Comparison of ENCODE assay signal across 26 cellular contexts in the genomic region with DNA sequence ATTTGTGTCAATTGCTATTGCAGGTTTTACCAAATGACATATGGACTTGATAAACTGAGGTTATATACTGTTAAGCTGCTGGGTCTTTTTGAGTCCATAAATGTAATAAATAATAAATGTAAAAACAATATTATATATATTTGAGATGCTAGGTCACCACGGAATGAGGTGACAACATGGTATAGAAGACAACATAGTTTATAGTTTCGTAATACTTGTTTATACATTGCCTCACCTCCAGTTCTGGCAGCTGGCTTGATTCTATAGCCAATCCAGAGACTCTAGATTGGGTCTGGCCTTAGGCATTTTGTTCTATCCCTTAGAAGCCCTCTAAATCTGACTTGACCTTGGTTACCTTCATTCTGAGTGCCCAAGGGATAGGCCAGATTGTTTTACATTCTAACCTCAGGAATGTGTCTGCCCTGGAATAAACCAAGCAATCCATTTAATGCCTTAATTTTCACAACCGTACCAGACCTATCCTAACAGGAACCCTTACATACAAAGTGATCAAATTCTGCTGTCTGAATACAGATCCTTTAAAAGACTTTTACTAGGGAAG.
"Had no signal": no experiment of that assay in that cellular context is flagged by ENCODE, and none has a peak within 500 bp of the region (broad histone marks: within the 10 kb centered on the region; RNA-seq: fewer than 3 reads in every experiment).

No MANE protein-coding gene starts in this region.

- H3K9me3 ChIP-seq: gastrocnemius medialis, prostate gland, right atrium auricular region, testis, uterus had no signal

- ATAC-seq: activated CD4-positive, CD25-positive, alpha-beta regulatory T cell treated with anti-CD3 and anti-CD28 coated beads, Interleukin-2, amount 50 U/mL, for 24 hours; activated T-cell treated with anti-CD3 and anti-CD28 coated beads, Interleukin-2, amount 50 U/mL, for 72 hours; gastrocnemius medialis; left ventricle myocardium superior; natural killer cell treated with Interleukin-12 subunit alpha and Interleukin-12 subunit beta and Interleukin-15 and Interleukin-18, amount 100 ng/mL, for 72 hours; stimulated activated naive B cell treated with anti-CD40 and anti-IgM and Interleukin-4, amounts not matched to agents 10 μg/mL and 1 μg/mL and 100 μg/mL, for 72 hours had no signal

- H3K27ac ChIP-seq: gastrocnemius medialis, prostate gland, right atrium auricular region, skin epidermis, testis, uterus, VCaP had no signal

- H3K4me3 Mint-ChIP-seq: activated CD4-positive, alpha-beta memory T cell treated with anti-CD3 and anti-CD28 coated beads, Interleukin-2, amount 10 ng/mL, durations not matched to agents 7 days and 5 days; activated CD4-positive, alpha-beta T cell treated with anti-CD3 and anti-CD28 coated beads, Interleukin-2, amount 10 ng/mL, durations not matched to agents 24 days and 14 days; activated naive CD4-positive, alpha-beta T cell treated with anti-CD3 and anti-CD28 coated beads for 36 hours; activated naive CD8-positive, alpha-beta T cell treated with anti-CD3 and anti-CD28 coated beads, Interleukin-2, amount 10 ng/mL, durations not matched to agents 7 days and 5 days; activated T-cell treated with anti-CD3 and anti-CD28 coated beads, Interleukin-2, amount 50 U/mL, for 72 hours; brain; natural killer cell treated with Interleukin-12 subunit alpha and Interleukin-12 subunit beta and Interleukin-15 and Interleukin-18, amount 100 ng/mL, for 72 hours; stimulated activated naive B cell treated with anti-CD40 and anti-IgM and Interleukin-4, amounts not matched to agents 10 μg/mL and 1 μg/mL and 100 μg/mL, for 72 hours; T-helper 2 cell treated with Interferon-gamma antibody and Interleukin-4, amounts not matched to agents 5 μg/mL and 100 μg/mL, for 36 hours had no signal

- DNase-seq: activated CD4-positive, alpha-beta memory T cell treated with anti-CD3 and anti-CD28 coated beads, Interleukin-2, amount 10 ng/mL, durations not matched to agents 7 days and 5 days; activated CD4-positive, alpha-beta T cell treated with anti-CD3 and anti-CD28 coated beads, Interleukin-2, amount 10 ng/mL, durations not matched to agents 24 days and 14 days; activated effector memory CD4-positive, alpha-beta T cell treated with Interleukin-2 at 50 U/mL for 16 hours; activated naive CD4-positive, alpha-beta T cell treated with anti-CD3 and anti-CD28 coated beads for 36 hours; activated naive CD8-positive, alpha-beta T cell treated with anti-CD3 and anti-CD28 coated beads, Interleukin-2, amount 10 ng/mL, durations not matched to agents 7 days and 5 days; activated T-cell treated with anti-CD3 and anti-CD28 coated beads, Interleukin-2, amount 50 U/mL, for 72 hours; central memory CD4-positive, alpha-beta T cell; dermis blood vessel endothelial cell; effector memory CD4-positive, alpha-beta T cell; gastrocnemius medialis; left ventricle myocardium superior; mammary epithelial cell; midbrain; stimulated activated CD4-positive, alpha-beta T cell treated with anti-CD3 and anti-CD28 coated beads, Interleukin-15, amount 100 ng/mL, for 24 hours; stimulated activated naive B cell treated with anti-CD40 and anti-IgM and Interleukin-4, amounts not matched to agents 10 μg/mL and 1 μg/mL and 100 μg/mL, for 72 hours; testis; trophoblast cell; uterus had no signal

- H3K27me3 ChIP-seq: gastrocnemius medialis, right atrium auricular region, testis, uterus had no signal

- H3K36me3 ChIP-seq: gastrocnemius medialis, prostate gland, right atrium auricular region, uterus had no signal

- H3K4me1 Mint-ChIP-seq: activated CD4-positive, alpha-beta memory T cell treated with anti-CD3 and anti-CD28 coated beads, Interleukin-2, amount 10 ng/mL, durations not matched to agents 7 days and 5 days; activated CD4-positive, alpha-beta T cell treated with anti-CD3 and anti-CD28 coated beads, Interleukin-2, amount 10 ng/mL, durations not matched to agents 24 days and 14 days; activated naive CD8-positive, alpha-beta T cell treated with anti-CD3 and anti-CD28 coated beads, Interleukin-2, amount 10 ng/mL, durations not matched to agents 7 days and 5 days; brain; stimulated activated naive B cell treated with anti-CD40 and anti-IgM and Interleukin-4, amounts not matched to agents 10 μg/mL and 1 μg/mL and 100 μg/mL, for 72 hours had no signal

- H3K9me3 Mint-ChIP-seq: activated CD4-positive, alpha-beta memory T cell treated with anti-CD3 and anti-CD28 coated beads, Interleukin-2, amount 10 ng/mL, durations not matched to agents 7 days and 5 days; activated CD4-positive, alpha-beta T cell treated with anti-CD3 and anti-CD28 coated beads, Interleukin-2, amount 10 ng/mL, durations not matched to agents 24 days and 14 days; activated naive CD4-positive, alpha-beta T cell treated with anti-CD3 and anti-CD28 coated beads for 36 hours; activated naive CD8-positive, alpha-beta T cell treated with anti-CD3 and anti-CD28 coated beads, Interleukin-2, amount 10 ng/mL, durations not matched to agents 7 days and 5 days; activated T-cell treated with anti-CD3 and anti-CD28 coated beads, Interleukin-2, amount 50 U/mL, for 72 hours; brain; natural killer cell treated with Interleukin-12 subunit alpha and Interleukin-12 subunit beta and Interleukin-15 and Interleukin-18, amount 100 ng/mL, for 72 hours; stimulated activated naive B cell treated with anti-CD40 and anti-IgM and Interleukin-4, amounts not matched to agents 10 μg/mL and 1 μg/mL and 100 μg/mL, for 72 hours; T-helper 2 cell treated with Interferon-gamma antibody and Interleukin-4, amounts not matched to agents 5 μg/mL and 100 μg/mL, for 36 hours had no signal

- H3K27ac Mint-ChIP-seq: activated CD4-positive, alpha-beta memory T cell treated with anti-CD3 and anti-CD28 coated beads, Interleukin-2, amount 10 ng/mL, durations not matched to agents 7 days and 5 days; activated CD4-positive, alpha-beta T cell treated with anti-CD3 and anti-CD28 coated beads, Interleukin-2, amount 10 ng/mL, durations not matched to agents 24 days and 14 days; activated naive CD4-positive, alpha-beta T cell treated with anti-CD3 and anti-CD28 coated beads for 36 hours; activated naive CD8-positive, alpha-beta T cell treated with anti-CD3 and anti-CD28 coated beads, Interleukin-2, amount 10 ng/mL, durations not matched to agents 7 days and 5 days; activated T-cell treated with anti-CD3 and anti-CD28 coated beads, Interleukin-2, amount 50 U/mL, for 72 hours; brain; natural killer cell treated with Interleukin-12 subunit alpha and Interleukin-12 subunit beta and Interleukin-15 and Interleukin-18, amount 100 ng/mL, for 72 hours; stimulated activated naive B cell treated with anti-CD40 and anti-IgM and Interleukin-4, amounts not matched to agents 10 μg/mL and 1 μg/mL and 100 μg/mL, for 72 hours; T-helper 2 cell treated with Interferon-gamma antibody and Interleukin-4, amounts not matched to agents 5 μg/mL and 100 μg/mL, for 36 hours had no signal

- H3K4me3 ChIP-seq: gastrocnemius medialis, prostate gland, right atrium auricular region, skin epidermis, testis, uterus had no signal

- H3K27me3 Mint-ChIP-seq: activated CD4-positive, alpha-beta memory T cell treated with anti-CD3 and anti-CD28 coated beads, Interleukin-2, amount 10 ng/mL, durations not matched to agents 7 days and 5 days; activated CD4-positive, alpha-beta T cell treated with anti-CD3 and anti-CD28 coated beads, Interleukin-2, amount 10 ng/mL, durations not matched to agents 24 days and 14 days; activated naive CD8-positive, alpha-beta T cell treated with anti-CD3 and anti-CD28 coated beads, Interleukin-2, amount 10 ng/mL, durations not matched to agents 7 days and 5 days; natural killer cell treated with Interleukin-12 subunit alpha and Interleukin-12 subunit beta and Interleukin-15 and Interleukin-18, amount 100 ng/mL, for 72 hours had no signal

- H3K4me1 ChIP-seq: gastrocnemius medialis, prostate gland, right atrium auricular region, testis, uterus had no signal

- H3K36me3 Mint-ChIP-seq: activated naive CD8-positive, alpha-beta T cell treated with anti-CD3 and anti-CD28 coated beads, Interleukin-2, amount 10 ng/mL, durations not matched to agents 7 days and 5 days; brain; natural killer cell treated with Interleukin-12 subunit alpha and Interleukin-12 subunit beta and Interleukin-15 and Interleukin-18, amount 100 ng/mL, for 72 hours; stimulated activated naive B cell treated with anti-CD40 and anti-IgM and Interleukin-4, amounts not matched to agents 10 μg/mL and 1 μg/mL and 100 μg/mL, for 72 hours had no signal
